10 cellular contexts compared by ENCODE assay signal in the genomic region with DNA sequence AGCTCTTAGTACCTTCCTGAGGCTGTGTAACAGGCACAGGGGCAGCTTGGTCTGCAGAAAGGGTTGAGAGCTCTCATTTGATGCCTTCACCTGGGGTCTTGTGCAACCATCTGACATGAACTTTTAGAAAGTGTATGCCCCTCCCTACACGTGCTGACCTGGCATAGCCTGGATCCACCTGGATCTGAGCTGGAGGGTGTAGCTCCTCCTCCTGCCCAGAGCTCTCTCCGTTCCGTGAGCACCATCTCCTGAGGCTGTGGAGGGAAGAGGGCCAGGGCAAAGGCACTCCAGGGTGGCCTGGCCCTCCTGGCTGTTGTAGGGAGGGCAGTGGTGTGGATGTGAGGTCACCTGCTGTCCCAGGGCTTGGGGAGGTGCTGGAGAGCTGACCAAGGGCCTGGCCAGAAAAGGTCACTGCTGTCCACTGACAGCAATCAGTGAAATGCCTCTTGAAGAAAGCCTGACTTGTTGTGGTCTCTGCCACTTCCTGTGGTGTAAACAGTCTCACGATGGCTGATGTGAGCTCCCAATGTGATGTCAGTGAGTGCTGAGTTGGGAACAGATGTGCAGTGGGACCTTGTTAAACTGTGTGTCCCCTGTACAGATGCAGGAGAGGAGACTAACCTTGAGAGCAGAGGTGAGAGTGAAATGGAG. TPM values are rescaled to one million over a fixed set of nuclear protein-coding genes. Genes with fewer than 3 reads are reported as not detected.
A peak's percentile ranks its signal among the peaks of the same experiment; 100 is the strongest.
DNase-seq lines count a peak whose midpoint lies in the region; ATAC-seq and TF ChIP-seq lines count a peak whose summit lies in the region.
"Had no signal": no experiment of that assay in that cellular context is flagged by ENCODE, and none has a peak within 500 bp of the region (broad histone marks: within the 10 kb centered on the region; RNA-seq: fewer than 3 reads in every experiment).

No MANE protein-coding gene starts in this region.

- H3K23ac ChIP-seq in IMR-90 (ENCODE audit: low read depth, low read length), result no peak overlapping the region

- H2AK9ac ChIP-seq in IMR-90 (replicated peaks; ENCODE audit: low read depth, low read length, poor library complexity), result no peak overlapping the region

- H3K9me1 ChIP-seq in IMR-90 (ENCODE audit: insufficient read depth, low read length), result peaks cover 5% of the 10 kb centered on the region; the same call in 1 of the 2 replicates

- H3K36me3 ChIP-seq in BLaER1 (no peaks in the 10 kb centered on the region), IMR-90 (ENCODE audit: control insufficient read depth, insufficient read depth, low read length) (peaks cover 5% of the 10 kb centered on the region), neural progenitor cell (no peaks in the 10 kb centered on the region)
- H3K36me3 ChIP-seq: pancreas, stomach had no signal

- no peak overlapping the region for H4K8ac ChIP-seq in IMR-90 (ENCODE audit: low read depth in 2 of 2, low read length in 2 of 2)

- H3K4me1 Mint-ChIP-seq in activated naive CD4-positive, alpha-beta T cell treated with anti-CD3 and anti-CD28 coated beads, Interleukin-2, amount 50 U/mL, for 24 hours, result peaks cover 45% of the 10 kb centered on the region
- peaks cover 35% of the 10 kb centered on the region for H3K4me1 Mint-ChIP-seq in neural progenitor cell

- no peak overlapping the region for H2BK15ac ChIP-seq in IMR-90 (ENCODE audit: low read depth, low read length)

- H2AFZ ChIP-seq in IMR-90 (replicated peaks; ENCODE audit: low read length, poor library complexity), result no peak overlapping the region
- no peak overlapping the region for H2AFZ ChIP-seq in neural progenitor cell (replicated peaks)

- H3K27me3 ChIP-seq in BLaER1, result no peaks in the 10 kb centered on the region
- H3K27me3 ChIP-seq in IMR-90 (ENCODE audit: control insufficient read depth, insufficient read depth, low read length), result no peaks in the 10 kb centered on the region
- H3K27me3 ChIP-seq in neural progenitor cell, result no peaks in the 10 kb centered on the region
- H3K27me3 ChIP-seq: pancreas, stomach had no signal

- WGBS in IMR-90 (ENCODE audit: extremely low coverage in 2 of 2, insufficient read length in 1 of 2), 2 experiments, result 0% methylated on average over 1 of the region's 4 CpGs; no CpG with 5 or more reads in 1 of the 2 experiments

- H3K4me1 ChIP-seq in BLaER1 (peaks cover 100% of the 10 kb centered on the region), IMR-90 (ENCODE audit: control insufficient read depth, insufficient read depth, low read length) (peaks cover under 1% of the 10 kb centered on the region; the same call in 1 of the 2 replicates), neural progenitor cell (peaks cover 16% of the 10 kb centered on the region)
- H3K4me1 ChIP-seq: pancreas had no signal

- peak; percentile 32 for ATAC-seq in GM18858 (IDR thresholded peaks at IDR 0.05; ENCODE audit: unreplicated experiment)
- ATAC-seq in IMR-90 (ENCODE audit: low read depth), result no peak
- ATAC-seq: pancreas had no signal

- H2BK5ac ChIP-seq in IMR-90 (ENCODE audit: low read depth, low read length, poor library complexity, severe bottlenecking), result no peak overlapping the region

- no peak overlapping the region for H3K18ac ChIP-seq in IMR-90 (ENCODE audit: low read depth, low read length)

- POLR2A ChIA-PET in IMR-90 (lab: Charles Lee; ENCODE audit: unreplicated experiment), result no interaction called here

- H3K4me3 Mint-ChIP-seq in activated naive CD4-positive, alpha-beta T cell treated with anti-CD3 and anti-CD28 coated beads, Interleukin-2, amount 50 U/mL, for 24 hours, result peak overlapping the region; percentile 5
- no peak overlapping the region for H3K4me3 Mint-ChIP-seq in neural progenitor cell

- peak overlapping the region; percentile 73 for H3K9ac ChIP-seq in BLaER1
- H3K9ac ChIP-seq in IMR-90 (ENCODE audit: low read depth, low read length), result no peak overlapping the region
- no peak overlapping the region for H3K9ac ChIP-seq in neural progenitor cell

- no peaks in the 10 kb centered on the region for H3K9me3 Mint-ChIP-seq in activated naive CD4-positive, alpha-beta T cell treated with anti-CD3 and anti-CD28 coated beads, Interleukin-2, amount 50 U/mL, for 24 hours
- H3K9me3 Mint-ChIP-seq in neural progenitor cell, result no peaks in the 10 kb centered on the region

- H3K56ac ChIP-seq in IMR-90 (ENCODE audit: extremely low read depth, insufficient read depth, low read length), result no peak overlapping the region

- TF ChIP-seq CTCF in IMR-90 (conservative IDR thresholded peaks at IDR 0.05; ENCODE audit: low read depth, low read length) (no peak), neural progenitor cell (IDR thresholded peaks at IDR 0.05) (no peak)

- no peak for TF ChIP-seq POLR2A in IMR-90 (IDR thresholded peaks at IDR 0.05; ENCODE audit: low read depth, low read length)

- no peak overlapping the region for H2AK5ac ChIP-seq in IMR-90 (ENCODE audit: low read depth, low read length)

- peak overlapping the region; percentile 51 for H3K27ac Mint-ChIP-seq in activated naive CD4-positive, alpha-beta T cell treated with anti-CD3 and anti-CD28 coated beads, Interleukin-2, amount 50 U/mL, for 24 hours
- H3K27ac Mint-ChIP-seq in neural progenitor cell, result no peak overlapping the region

- H3K4me2 ChIP-seq in BLaER1 (peak overlapping the region; percentile 94), IMR-90 (ENCODE audit: low read depth, low read length) (no peak overlapping the region), neural progenitor cell (no peak overlapping the region)

- BruUV-seq in IMR-90 (replicated peaks; lab: Mats Ljungman, UMichigan), result no TSS peak

- in situ Hi-C loops in IMR-90 (cut with MboI; ENCODE audit: low sequenced_read_pairs), result no loop called here

- dilution Hi-C loops in IMR-90 (cut with HindIII; ENCODE audit: low sequenced_read_pairs, unreplicated experiment), result no loop called here

- no peaks in the 10 kb centered on the region for H3K36me3 Mint-ChIP-seq in activated naive CD4-positive, alpha-beta T cell treated with anti-CD3 and anti-CD28 coated beads, Interleukin-2, amount 50 U/mL, for 24 hours
- H3K36me3 Mint-ChIP-seq in neural progenitor cell, result peaks cover 19% of the 10 kb centered on the region

- intact Hi-C loops in IMR-90 (cut with micrococcal nuclease), result no loop called here

- H4K91ac ChIP-seq in IMR-90 (ENCODE audit: insufficient read depth, low read depth, low read length), result no peak overlapping the region

- no peaks in the 10 kb centered on the region for H3K9me3 ChIP-seq in BLaER1
- peaks cover 4% of the 10 kb centered on the region; the same call in 1 of the 2 replicates for H3K9me3 ChIP-seq in IMR-90 (ENCODE audit: control insufficient read depth, insufficient read depth, low read length)
- no peaks in the 10 kb centered on the region for H3K9me3 ChIP-seq in neural progenitor cell (ENCODE audit: low read depth)
- H3K9me3 ChIP-seq: pancreas, stomach had no signal

- H3K27me3 Mint-ChIP-seq in activated naive CD4-positive, alpha-beta T cell treated with anti-CD3 and anti-CD28 coated beads, Interleukin-2, amount 50 U/mL, for 24 hours, result peaks cover 3% of the 10 kb centered on the region
- no peaks in the 10 kb centered on the region for H3K27me3 Mint-ChIP-seq in neural progenitor cell (ENCODE audit: insufficient read depth, low read depth)

- peaks cover 13% of the 10 kb centered on the region for H3F3A ChIP-seq in neural progenitor cell (ENCODE audit: low read depth)

- no peak for TF ChIP-seq RAD21 in IMR-90 (IDR thresholded peaks at IDR 0.05; ENCODE audit: low read length)

- H2BK120ac ChIP-seq in IMR-90 (ENCODE audit: low read depth, low read length), result no peak overlapping the region

- H3K27ac ChIP-seq in BLaER1 (peak overlapping the region; percentile 78), IMR-90 (ENCODE audit: insufficient read depth, low read length) (no peak overlapping the region), neural progenitor cell (no peak overlapping the region)
- H3K27ac ChIP-seq: pancreas, stomach had no signal

- CTCF ChIA-PET in IMR-90 (lab: Yijun Ruan, JAX), result interaction anchor here (1.2 kb wide), 1 partner anchor 21 kb away, joined by 3 read pairs; no protein-coding TSS in a partner anchor

- H4K20me1 ChIP-seq in BLaER1, result no peaks in the 10 kb centered on the region
- no peaks in the 10 kb centered on the region; the same call in 1 of the 2 replicates for H4K20me1 ChIP-seq in IMR-90 (ENCODE audit: insufficient read depth, low read length)
- peaks cover 9% of the 10 kb centered on the region for H4K20me1 ChIP-seq in neural progenitor cell (ENCODE audit: low read depth)

- H2BK20ac ChIP-seq in IMR-90 (ENCODE audit: low read depth, low read length), result no peak overlapping the region

- no peak overlapping the region for H3K14ac ChIP-seq in IMR-90 (replicated peaks; ENCODE audit: low read depth, low read length)

- no peak overlapping the region for H4K5ac ChIP-seq in IMR-90 (ENCODE audit: low read depth, low read length)

- peaks cover 0 to 2% of the 10 kb centered on the region in 2 experiments; a peak in 2 of 4 replicates for H3K79me1 ChIP-seq in IMR-90 (ENCODE audit: low read depth in 1 of 2, low read length in 2 of 2)

- H3K4me3 ChIP-seq in BLaER1, result peak overlapping the region; percentile 55
- H3K4me3 ChIP-seq in IMR-90 (ENCODE audit: insufficient read depth, low read depth, low read length), result no peak overlapping the region
- H3K4me3 ChIP-seq in neural progenitor cell, result no peak overlapping the region
- H3K4me3 ChIP-seq: pancreas had no signal

- H3K79me2 ChIP-seq in neural progenitor cell (ENCODE audit: low read depth), result no peaks in the 10 kb centered on the region

- H3K4ac ChIP-seq in IMR-90 (ENCODE audit: low read depth, low read length), result no peak overlapping the region

- peak; percentile 32 for DNase-seq in IMR-90
- no peak for DNase-seq in SW480 (ENCODE audit: low spot score)
- DNase-seq in neural progenitor cell (ENCODE audit: low spot score), result no peak
- no peak for DNase-seq in midbrain (lab: John Stamatoyannopoulos, UW)
- no peak for DNase-seq in NCI-H774 (lab: John Stamatoyannopoulos, UW)
- DNase-seq: pancreas, stomach had no signal

TF ChIP-seq in IMR-90, 13 proteins besides CTCF, POLR2A, EP300 and RAD21 (continues in another document):
- TF ChIP-seq BHLHE40 (IDR thresholded peaks at IDR 0.05; ENCODE audit: low read depth, low read length), result no peak
- TF ChIP-seq, protein P1, sequence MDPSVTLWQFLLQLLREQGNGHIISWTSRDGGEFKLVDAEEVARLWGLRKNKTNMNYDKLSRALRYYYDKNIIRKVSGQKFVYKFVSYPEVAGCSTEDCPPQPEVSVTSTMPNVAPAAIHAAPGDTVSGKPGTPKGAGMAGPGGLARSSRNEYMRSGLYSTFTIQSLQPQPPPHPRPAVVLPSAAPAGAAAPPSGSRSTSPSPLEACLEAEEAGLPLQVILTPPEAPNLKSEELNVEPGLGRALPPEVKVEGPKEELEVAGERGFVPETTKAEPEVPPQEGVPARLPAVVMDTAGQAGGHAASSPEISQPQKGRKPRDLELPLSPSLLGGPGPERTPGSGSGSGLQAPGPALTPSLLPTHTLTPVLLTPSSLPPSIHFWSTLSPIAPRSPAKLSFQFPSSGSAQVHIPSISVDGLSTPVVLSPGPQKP (IDR thresholded peaks at IDR 0.05; ENCODE audit: borderline replicate concordance, low read depth, low read length), result no peak

RNA-seq across cellular contexts. Expression of gene AMZ1, which starts 23.0 kb away (rescaled TPM):
- total RNA-seq in IMR-90 (2012; rRNA removed), result 0.54 and 0.83 TPM in 2 replicates
- 1.6 and 2.7 TPM in 2 replicates for polyA plus RNA-seq in IMR-90 (2012; rRNA removed)
- 0.93 and 1.5 TPM in 2 replicates for polyA plus RNA-seq in IMR-90 (2012; cell fraction: cytosol; rRNA removed)
- polyA plus RNA-seq in IMR-90 (2012; cell fraction: nucleus; rRNA removed; ENCODE audit: low replicate concordance), result 1.8 and 3.4 TPM in 2 replicates
- total RNA-seq in neural progenitor cell (ENCODE audit: low replicate concordance), result 0.09 TPM in 1 of 2 replicates, not detected in the other
- polyA plus RNA-seq: stomach had no signal
